In genomic region chr10:127407551-127407950, GRCh38 we compare ENCODE assay signal across 17 cellular contexts.
A peak's percentile ranks its signal among the peaks of the same experiment; 100 is the strongest.
DNase-seq lines count a peak whose midpoint lies in the region; FAIRE-seq and TF ChIP-seq lines count a peak whose summit lies in the region.
"Had no signal": no experiment of that assay in that cellular context is flagged by ENCODE, and none has a peak within 500 bp of the region (broad histone marks: within the 10 kb centered on the region; RNA-seq: fewer than 3 reads in every experiment).

No MANE protein-coding gene starts in this region.

- H3K27me3 ChIP-seq in smooth muscle cell (ENCODE audit: low read depth) = no peaks in the 10 kb centered on the region
- H3K27me3 ChIP-seq: BLaER1 treated with 17β-estradiol and CSF1 and Interleukin-3, amounts not matched to agents 10 nM and 100 nM had no signal

- intact Hi-C loops in posterior vena cava (cut with DNase I) = no loop called here

- no peaks in the 10 kb centered on the region for H3K79me2 ChIP-seq in smooth muscle cell (ENCODE audit: low read depth)

- no peaks in the 10 kb centered on the region for H3K4me1 ChIP-seq in smooth muscle cell (ENCODE audit: low read depth)
- H3K4me1 ChIP-seq: BLaER1 treated with 17β-estradiol and CSF1 and Interleukin-3, amounts not matched to agents 10 nM and 100 nM had no signal

- DNase-seq in DMS 273 (lab: John Stamatoyannopoulos, UW; ENCODE audit: unreplicated experiment) (peak; percentile 7), DMS 273 treated with DMSO at 0.1 percent for 48 hours (lab: John Stamatoyannopoulos, UW) (no peak), posterior vena cava (ENCODE audit: low spot score) (peak; percentile 30), frontal cortex (ENCODE audit: low spot score in 2 of 2) (no peak), smooth muscle cell (lab: John Stamatoyannopoulos, UW; ENCODE audit: unreplicated experiment) (no peak), T1000 (lab: John Stamatoyannopoulos, UW) (no peak)
- peak; percentile 16 for DNase-seq in Jurkat, Clone E6-1 (ENCODE audit: low read depth, low spot score)
- DNase-seq: Calu3; CD8-positive, alpha-beta T cell; GDM1; GOT3; H7; HFFc6 had no signal

- H4K20me1 ChIP-seq in smooth muscle cell (ENCODE audit: low read depth) = no peaks in the 10 kb centered on the region
- H4K20me1 ChIP-seq: BLaER1 treated with 17β-estradiol and CSF1 and Interleukin-3, amounts not matched to agents 10 nM and 100 nM had no signal

- TF ChIP-seq CTCF in smooth muscle cell (IDR thresholded peaks at IDR 0.05; ENCODE audit: borderline replicate concordance, insufficient read depth, poor library complexity, severe bottlenecking) = no peak

- H3K4me2 ChIP-seq in smooth muscle cell = no peak overlapping the region
- H3K4me2 ChIP-seq: A549; BLaER1 treated with 17β-estradiol and CSF1 and Interleukin-3, amounts not matched to agents 10 nM and 100 nM; KMS-11 had no signal

- H3F3A ChIP-seq in smooth muscle cell (ENCODE audit: low read depth) = no peaks in the 10 kb centered on the region

- H3K9ac ChIP-seq in smooth muscle cell (ENCODE audit: low read depth) = no peak overlapping the region
- H3K9ac ChIP-seq: BLaER1 treated with 17β-estradiol and CSF1 and Interleukin-3, amounts not matched to agents 10 nM and 100 nM; KMS-11 had no signal

- WGBS in smooth muscle cell (ENCODE audit: low lambda C conversion rate) = 92% methylated on average over 6 of the region's 6 CpGs

- H3K9me3 ChIP-seq in smooth muscle cell (replicated peaks; ENCODE audit: low read depth) = no peaks in the 10 kb centered on the region
- H3K9me3 ChIP-seq: A549; BLaER1 treated with 17β-estradiol and CSF1 and Interleukin-3, amounts not matched to agents 10 nM and 100 nM had no signal

- no peak overlapping the region for H3K4me3 ChIP-seq in Jurkat, Clone E6-1 (ENCODE audit: low read length)
- H3K4me3 ChIP-seq in smooth muscle cell = no peak overlapping the region
- H3K4me3 ChIP-seq: A549; BLaER1 treated with 17β-estradiol and CSF1 and Interleukin-3, amounts not matched to agents 10 nM and 100 nM had no signal

- no peak overlapping the region for H2AFZ ChIP-seq in smooth muscle cell (ENCODE audit: low read depth)

- no peaks in the 10 kb centered on the region for H3K36me3 ChIP-seq in smooth muscle cell (ENCODE audit: low read depth)
- H3K36me3 ChIP-seq: BLaER1 treated with 17β-estradiol and CSF1 and Interleukin-3, amounts not matched to agents 10 nM and 100 nM had no signal

- no peak overlapping the region for H3K27ac ChIP-seq in smooth muscle cell (ENCODE audit: low read depth)
- H3K27ac ChIP-seq: 22Rv1; A549; BLaER1 treated with 17β-estradiol and CSF1 and Interleukin-3, amounts not matched to agents 10 nM and 100 nM; KMS-11 had no signal

- no peak for FAIRE-seq in frontal cortex (lab: Jason Lieb, UNC)
- FAIRE-seq: A549 had no signal

Comparison
In these comparisons a context has a peak if more than half of its experiments do, and no peak if none do; other contexts are left out.
1. DNase-seq: peak in DMS 273 (single experiment), Jurkat, Clone E6-1 (single experiment) and posterior vena cava (single experiment); none in DMS 273 treated with DMSO at 0.1 percent for 48 hours (single experiment), frontal cortex (0 of 2), smooth muscle cell (single experiment) and T1000 (single experiment).